11 cellular contexts compared by ENCODE assay signal in the genomic region with DNA sequence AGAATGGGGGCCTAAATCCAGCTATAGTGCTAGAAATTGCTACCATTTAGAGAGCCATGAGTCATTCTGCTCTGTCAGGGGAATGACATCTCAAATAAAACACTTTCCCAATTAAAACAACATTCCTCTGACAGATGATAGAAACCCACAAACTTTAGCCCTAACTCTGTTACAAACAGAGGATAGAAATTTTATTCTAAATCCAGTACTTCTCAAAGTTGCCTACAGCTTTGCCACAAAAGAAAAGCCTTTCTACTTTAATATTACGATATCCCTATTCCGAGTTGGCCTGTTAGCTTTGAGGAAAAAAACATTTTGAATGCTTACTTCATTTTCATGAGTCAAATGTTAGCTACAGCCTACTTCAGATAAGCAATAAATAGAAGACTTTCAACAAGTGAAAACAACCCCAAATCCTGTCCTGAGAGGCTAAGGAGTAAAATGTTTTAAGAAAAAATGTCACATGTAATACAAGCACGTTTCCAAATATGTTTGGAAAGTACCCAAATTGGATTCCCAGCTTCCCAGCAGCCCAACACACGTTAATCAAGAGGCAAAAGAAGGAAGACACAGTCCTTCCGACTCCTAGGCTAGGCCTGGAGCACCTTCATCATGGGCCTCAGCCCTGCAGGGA.
A peak's percentile ranks its signal among the peaks of the same experiment; 100 is the strongest.
DNase-seq lines count a peak whose midpoint lies in the region; ATAC-seq and TF ChIP-seq lines count a peak whose summit lies in the region.
"Had no signal": no experiment of that assay in that cellular context is flagged by ENCODE, and none has a peak within 500 bp of the region (broad histone marks: within the 10 kb centered on the region; RNA-seq: fewer than 3 reads in every experiment).

No MANE protein-coding gene starts in this region.

- peaks cover 46% of the 10 kb centered on the region for H3K36me3 Mint-ChIP-seq in mesothelial cell of epicardium

- H3K4me3 Mint-ChIP-seq in mesothelial cell of epicardium, result no peak overlapping the region

- DNase-seq in Right ventricle myocardium inferior (ENCODE audit: missing footprints) (no peak), cardiac septum (ENCODE audit: low spot score) (no peak), epithelial cell of prostate (ENCODE audit: low read depth, low spot score) (no peak), mesothelial cell of epicardium (ENCODE audit: low spot score in 2 of 2, unreplicated experiment in 2 of 2) (no peak), T-helper 9 cell (no peak), NCI-H1048 (lab: John Stamatoyannopoulos, UW) (no peak)
- DNase-seq: activated CD4-positive, alpha-beta T cell treated with anti-CD3 and anti-CD28 coated beads, Interleukin-2, amount 50 U/mL, for 1 hour had no signal

- intact Hi-C loops in Right ventricle myocardium inferior (cut with DNase I), result loop anchor here (10.0 kb wide), 1 partner anchor 265 kb away; the partner anchor contains the start of gene GK5
- intact Hi-C loops in cardiac septum (cut with DNase I), result no loop called here

- H3K4me1 Mint-ChIP-seq in mesothelial cell of epicardium, result peaks cover 8% of the 10 kb centered on the region

- H3K27ac Mint-ChIP-seq in mesothelial cell of epicardium, result peak overlapping the region; percentile 78

- H3K9me3 Mint-ChIP-seq in mesothelial cell of epicardium, result no peaks in the 10 kb centered on the region

- TF ChIP-seq CTCF in mesothelial cell of epicardium (IDR thresholded peaks at IDR 0.05; ENCODE audit: unreplicated experiment), result no peak

- peak overlapping the region; percentile 72 for H3K27ac ChIP-seq in epithelial cell of prostate
- H3K27ac ChIP-seq: 22Rv1, parathyroid adenoma had no signal

- ATAC-seq in Right ventricle myocardium inferior (peak; percentile 73), HG02763 (IDR thresholded peaks at IDR 0.05; ENCODE audit: unreplicated experiment) (no peak), GM21367 (IDR thresholded peaks at IDR 0.05; ENCODE audit: unreplicated experiment) (no peak)

- no peaks in the 10 kb centered on the region for H3K27me3 Mint-ChIP-seq in mesothelial cell of epicardium (ENCODE audit: low read depth)
